1 cellular context compared by ENCODE assay signal in genomic region chr10:79555910-79556309, GRCh38.
TF ChIP-seq lines count a peak whose summit lies in the region.

No MANE protein-coding gene starts in this region.

TF ChIP-seq in K562, 482 proteins besides CTCF, POLR2A, EP300 and RAD21:
- no peak for TF ChIP-seq ZNF518B (CRISPR knock-in tag; IDR thresholded peaks at IDR 0.05)
- TF ChIP-seq HBP1 (CRISPR knock-in tag; IDR thresholded peaks at IDR 0.05): no peak
